Comparison of ENCODE assay signal across 17 cellular contexts in genomic region chr20:63364801-63365585, GRCh38. TPM values are rescaled to one million over a fixed set of nuclear protein-coding genes. Genes with fewer than 3 reads are reported as not detected.
DNase-seq lines count a peak whose midpoint lies in the region; ATAC-seq, FAIRE-seq and TF ChIP-seq lines count a peak whose summit lies in the region.
"Had no signal": no experiment of that assay in that cellular context is flagged by ENCODE, and none has a peak within 500 bp of the region (broad histone marks: within the 10 kb centered on the region; RNA-seq: fewer than 3 reads in every experiment).

No MANE protein-coding gene starts in this region.

- peaks cover 15% of the 10 kb centered on the region for H3K27me3 Mint-ChIP-seq in activated CD8-positive, alpha-beta memory T cell treated with anti-CD3 and anti-CD28 coated beads, Interleukin-2, amount 10 ng/mL, durations not matched to agents 7 days and 5 days

- H2AFZ ChIP-seq in HepG2 (ENCODE audit: low read length) = no peak overlapping the region
- H2AFZ ChIP-seq: GM23248 had no signal

- no peak for TF ChIP-seq RAD21 in HepG2 (CRISPR knock-in tag; IDR thresholded peaks at IDR 0.05)

- H3K9me3 ChIP-seq in HepG2 (ENCODE audit: low read length) (no peaks in the 10 kb centered on the region), testis (no peaks in the 10 kb centered on the region)
- H3K9me3 ChIP-seq: MG63, SJCRH30 had no signal

- no peak overlapping the region for H3K9ac ChIP-seq in HepG2 (ENCODE audit: insufficient read depth, low read depth, low read length)
- H3K9ac ChIP-seq: GM23248 had no signal

- H3K27me3 ChIP-seq in HepG2 (ENCODE audit: control insufficient read depth in 1 of 2, insufficient read depth in 2 of 2, low read length in 2 of 2) (peaks cover 24 to 83% of the 10 kb centered on the region in 2 experiments), testis (no peaks in the 10 kb centered on the region)

- BruUV-seq in HepG2 (replicated peaks; lab: Mats Ljungman, UMichigan) = no TSS peak

- H3K4me3 ChIP-seq in HepG2 (replicated peaks in 1 of 3; ENCODE audit: insufficient read depth in 1 of 3, low read depth in 2 of 3, low read length in 3 of 3) (no peak overlapping the region), testis (no peak overlapping the region)
- H3K4me3 ChIP-seq: GM23248, MG63, SJCRH30 had no signal

- POLR2A ChIA-PET in HepG2 (lab: Yijun Ruan, JAX) = interaction anchor here (0.6 kb wide), 1 partner anchor 865 kb away, joined by 3 read pairs; no protein-coding TSS in a partner anchor

- CTCF ChIA-PET in HepG2 (lab: Yijun Ruan, JAX; ENCODE audit: low intra/inter-chr PET ratio, low total read pairs) = no interaction called here
- CTCF ChIA-PET in activated CD8-positive, alpha-beta memory T cell treated with anti-CD3 and anti-CD28 coated beads, Interleukin-2, amount 10 ng/mL, durations not matched to agents 7 days and 5 days (lab: Charles Lee) = no interaction called here

- TF ChIP-seq EP300 in HepG2 (IDR thresholded peaks at IDR 0.05; ENCODE audit: low read depth in 2 of 2, low read length in 2 of 2) = no peak
- no peak for TF ChIP-seq EP300 in HepG2 (CRISPR knock-in tag; IDR thresholded peaks at IDR 0.05; ENCODE audit: borderline replicate concordance)

- no peak overlapping the region for H3K4me2 ChIP-seq in HepG2 (ENCODE audit: low read depth, low read length)

- H3K27ac Mint-ChIP-seq in activated CD8-positive, alpha-beta memory T cell treated with anti-CD3 and anti-CD28 coated beads, Interleukin-2, amount 10 ng/mL, durations not matched to agents 7 days and 5 days = no peak overlapping the region
- H3K27ac Mint-ChIP-seq: CD8-positive, alpha-beta memory T cell had no signal

- H4K20me1 ChIP-seq in HepG2 (ENCODE audit: insufficient read depth, low read length) = peaks cover 18% of the 10 kb centered on the region; the same call in 1 of the 2 replicates

- H3K36me3 Mint-ChIP-seq in activated CD8-positive, alpha-beta memory T cell treated with anti-CD3 and anti-CD28 coated beads, Interleukin-2, amount 10 ng/mL, durations not matched to agents 7 days and 5 days = no peaks in the 10 kb centered on the region
- H3K36me3 Mint-ChIP-seq: CD8-positive, alpha-beta memory T cell had no signal

- no peaks in the 10 kb centered on the region for H3K79me2 ChIP-seq in HepG2 (ENCODE audit: insufficient read depth, low read length)

- H3K9me3 Mint-ChIP-seq in activated CD8-positive, alpha-beta memory T cell treated with anti-CD3 and anti-CD28 coated beads, Interleukin-2, amount 10 ng/mL, durations not matched to agents 7 days and 5 days (ENCODE audit: low read depth) = no peaks in the 10 kb centered on the region
- H3K9me3 Mint-ChIP-seq: CD8-positive, alpha-beta memory T cell had no signal

- in situ Hi-C loops in HepG2 (cut with HindIII; ENCODE audit: extremely low pct_ligation_motif_present, low pct_unique_long_range_greater_than_20kb) = no loop called here

- H3K27ac ChIP-seq in HepG2 (ENCODE audit: extremely low read length, insufficient read depth, low read length) (no peak overlapping the region), testis (no peak overlapping the region)
- H3K27ac ChIP-seq: GM23248, RWPE1, SJCRH30 had no signal

- H3K4me1 Mint-ChIP-seq in activated CD8-positive, alpha-beta memory T cell treated with anti-CD3 and anti-CD28 coated beads, Interleukin-2, amount 10 ng/mL, durations not matched to agents 7 days and 5 days = no peaks in the 10 kb centered on the region

- intact Hi-C loops in Right ventricle myocardium superior (cut with DNase I) (no loop called here), left cardiac atrium (cut with DNase I) (no loop called here), HepG2 (cut with micrococcal nuclease; ENCODE audit: unreplicated experiment) (no loop called here), testis (cut with DNase I; ENCODE audit: low total_unique reads) (no loop called here)

- no peak for DNase-seq in Right ventricle myocardium superior
- DNase-seq in left cardiac atrium = no peak
- peak; percentile 89 for DNase-seq in cerebellar cortex (ENCODE audit: low spot score)
- DNase-seq in HepG2 (ENCODE audit: low spot score) = no peak
- no peak for DNase-seq in testis
- no peak for DNase-seq in activated CD8-positive, alpha-beta memory T cell treated with anti-CD3 and anti-CD28 coated beads, Interleukin-2, amount 10 ng/mL, durations not matched to agents 7 days and 5 days
- DNase-seq in activated CD4-positive, alpha-beta T cell treated with anti-CD3 and anti-CD28 coated beads for 48 hours = no peak
- DNase-seq in kidney tubule cell (ENCODE audit: low spot score) = no peak
- DNase-seq: CD8-positive, alpha-beta memory T cell; GM23248; MG63; NCI-H1092; SJCRH30 had no signal

- no peak for FAIRE-seq in HepG2 (lab: Jason Lieb, UNC)
- FAIRE-seq: GM12892 had no signal

- ATAC-seq in Right ventricle myocardium superior (ENCODE audit: poor library complexity) = peak; percentile 26
- no peak for ATAC-seq in left cardiac atrium
- no peak for ATAC-seq in HepG2
- no peak for ATAC-seq in activated CD8-positive, alpha-beta memory T cell treated with anti-CD3 and anti-CD28 coated beads, Interleukin-2, amount 10 ng/mL, durations not matched to agents 7 days and 5 days

- TF ChIP-seq CTCF in HepG2 (CRISPR knock-in tag; IDR thresholded peaks at IDR 0.05) (no peak), testis (IDR thresholded peaks at IDR 0.05) (no peak)

- TF ChIP-seq POLR2A in HepG2 (IDR thresholded peaks at IDR 0.05; ENCODE audit: insufficient read depth in 1 of 2, low read depth in 2 of 2, low read length in 2 of 2) = no peak
- no peak for TF ChIP-seq POLR2A in testis (IDR thresholded peaks at IDR 0.05)

- no peak overlapping the region for H3K4me3 Mint-ChIP-seq in activated CD8-positive, alpha-beta memory T cell treated with anti-CD3 and anti-CD28 coated beads, Interleukin-2, amount 10 ng/mL, durations not matched to agents 7 days and 5 days
- H3K4me3 Mint-ChIP-seq: CD8-positive, alpha-beta memory T cell had no signal

- H3K4me1 ChIP-seq in HepG2 (ENCODE audit: insufficient read depth, low read length) (peaks cover 54% of the 10 kb centered on the region), testis (no peaks in the 10 kb centered on the region)
- H3K4me1 ChIP-seq: SJCRH30 had no signal

- H3K36me3 ChIP-seq in HepG2 (replicated peaks in 1 of 2; ENCODE audit: control insufficient read depth in 1 of 2, insufficient read depth in 2 of 2, low read length in 2 of 2) (no peaks in the 10 kb centered on the region; a peak in 1 of 5 replicates), testis (ENCODE audit: low read depth, missing control alignments) (no peaks in the 10 kb centered on the region)
- H3K36me3 ChIP-seq: MG63, SJCRH30 had no signal

- 30% methylated on average over 16 of the region's 20 CpGs for WGBS in HepG2 (ENCODE audit: low lambda C conversion rate)
- WGBS in testis, 2 donors = 87 to 93% methylated on average over 3 to 20 of the region's 20 CpGs

TF ChIP-seq in HepG2, 621 proteins besides CTCF, POLR2A, EP300 and RAD21 (continues in another document):
- 0 out of 2 replicates have a peak, but pooled peaks have one; percentile 53 for TF ChIP-seq ZKSCAN5 (CRISPR knock-in tag; IDR thresholded peaks at IDR 0.05)
- TF ChIP-seq CREB3 (CRISPR knock-in tag; IDR thresholded peaks at IDR 0.05) = no peak
- TF ChIP-seq NRL (CRISPR knock-in tag; IDR thresholded peaks at IDR 0.05; ENCODE audit: borderline replicate concordance) = 0 out of 2 replicates have a peak, but pooled peaks have one; percentile 19
- TF ChIP-seq ZNF432 (CRISPR knock-in tag; IDR thresholded peaks at IDR 0.05; ENCODE audit: borderline replicate concordance) = peak; percentile 24; the same call in 1 of the 2 replicates

RNA-seq across cellular contexts. Expression of gene CHRNA4, which starts 3.8 kb away (rescaled TPM):
- total RNA-seq in Right ventricle myocardium superior (1.5 TPM), left cardiac atrium (under 1 TPM; 0.06 to 0.31 TPM), HepG2 (2016; rRNA removed; fragmentation: Illumina TruSeq; extraction: Trizol) (not detected in 2 replicates), testis (1 to 10 TPM; 7.4 to 8.3 TPM)
- total RNA-seq in HepG2 (2016; cell fraction: cytosol; rRNA removed; fragmentation: Illumina TruSeq; extraction: Trizol; ENCODE audit: low read depth) = not detected in 2 replicates
- total RNA-seq in HepG2 (2016; cell fraction: insoluble cytoplasmic fraction; rRNA removed; fragmentation: Illumina TruSeq; extraction: Trizol) = not detected in 2 replicates
- not detected in 2 replicates for total RNA-seq in HepG2 (2016; cell fraction: membrane; rRNA removed; fragmentation: Illumina TruSeq; extraction: Trizol)
- total RNA-seq in HepG2 (2016; cell fraction: nucleus; rRNA removed; fragmentation: Illumina TruSeq; extraction: Trizol) = not detected in 2 replicates
- polyA plus RNA-seq in HepG2 (2011; rRNA removed) (not detected in 2 replicates), testis (ENCODE audit: insufficient read depth, low read depth, low replicate concordance) (3.3 TPM)
- polyA plus RNA-seq in HepG2 (2011; cell fraction: cytosol; rRNA removed) = 0.06 TPM in 1 of 2 replicates, not detected in the other
- 0.10 and 0.14 TPM in 2 replicates for polyA plus RNA-seq in HepG2 (2011; cell fraction: nucleus; rRNA removed)
- polyA plus RNA-seq in HepG2 (2012) = 0.11 TPM in 1 of 2 replicates, not detected in the other
- polyA plus RNA-seq in HepG2 (2016; cell fraction: cytosol; fragmentation: Illumina TruSeq; extraction: Trizol; ENCODE audit: low read depth) = not detected in 2 replicates
- polyA plus RNA-seq in HepG2 (2016; cell fraction: insoluble cytoplasmic fraction; fragmentation: Illumina TruSeq; extraction: Trizol; ENCODE audit: low read depth) = not detected in 2 replicates
- polyA plus RNA-seq in HepG2 (2016; cell fraction: membrane; fragmentation: Illumina TruSeq; extraction: Trizol; ENCODE audit: low read depth) = not detected in 2 replicates
- polyA plus RNA-seq in HepG2 (2016; cell fraction: nucleus; fragmentation: Illumina TruSeq; extraction: Trizol; ENCODE audit: insufficient read depth, low read depth) = not detected in 2 replicates
- polyA minus RNA-seq in HepG2 (2011; rRNA and poly(A)+ RNA removed; ENCODE audit: low replicate concordance) = not detected in 2 replicates
- polyA minus RNA-seq in HepG2 (2011; cell fraction: cytosol; rRNA and poly(A)+ RNA removed) = not detected in 2 replicates
- not detected in 2 replicates for polyA minus RNA-seq in HepG2 (2011; cell fraction: nucleus; rRNA and poly(A)+ RNA removed)
- not detected for total RNA-seq in activated CD8-positive, alpha-beta memory T cell treated with anti-CD3 and anti-CD28 coated beads, Interleukin-2, amount 10 ng/mL, durations not matched to agents 7 days and 5 days
- total RNA-seq: CD8-positive, alpha-beta memory T cell; Daoy; GM23248 had no signal
- polyA plus RNA-seq: BJ; CD8-positive, alpha-beta memory T cell; GM23248 had no signal
